Comparison of ENCODE assay signal across 9 cellular contexts in genomic region chr3:52707585-52707984, GRCh38. TPM values are rescaled to one million over a fixed set of nuclear protein-coding genes. Genes with fewer than 3 reads are reported as not detected.
DNase-seq lines count a peak whose midpoint lies in the region; ATAC-seq and TF ChIP-seq lines count a peak whose summit lies in the region.
"Had no signal": no experiment of that assay in that cellular context is flagged by ENCODE, and none has a peak within 500 bp of the region (broad histone marks: within the 10 kb centered on the region; RNA-seq: fewer than 3 reads in every experiment).

No MANE protein-coding gene starts in this region.

- intact Hi-C loops in tibial artery (cut with DNase I; ENCODE audit: low total_unique reads) = no loop called here

- H3K79me1 ChIP-seq in mesenchymal stem cell (replicated peaks; ENCODE audit: low read length, poor library complexity, severe bottlenecking) = peaks cover 7% of the 10 kb centered on the region

- H3K18ac ChIP-seq in mesenchymal stem cell (ENCODE audit: low read depth in 1 of 2, low read length in 2 of 2) = no peak overlapping the region

- H3K9me3 ChIP-seq in CD4-positive, CD25-positive, alpha-beta regulatory T cell (ENCODE audit: control insufficient read depth in 2 of 2, low read length in 2 of 2) = no peaks in the 10 kb centered on the region
- H3K9me3 ChIP-seq in mesenchymal stem cell (ENCODE audit: control insufficient read depth, low read length) = no peaks in the 10 kb centered on the region
- no peaks in the 10 kb centered on the region for H3K9me3 ChIP-seq in tibial artery
- H3K9me3 ChIP-seq: ascending aorta had no signal

- no peak overlapping the region for H2BK12ac ChIP-seq in mesenchymal stem cell (ENCODE audit: low read length in 2 of 2)

- H3K4me2 ChIP-seq in mesenchymal stem cell (ENCODE audit: low read length, poor library complexity, severe bottlenecking) = peak overlapping the region; percentile 89

- no peak for ATAC-seq in CD4-positive, CD25-positive, alpha-beta regulatory T cell (ENCODE audit: low read depth in 2 of 2)
- no peak for ATAC-seq in activated naive CD4-positive, alpha-beta T cell treated with anti-CD3 and anti-CD28 coated beads, Interleukin-2, amount 50 U/mL, for 72 hours

- H3K27me3 ChIP-seq in CD4-positive, CD25-positive, alpha-beta regulatory T cell (ENCODE audit: control insufficient read depth, insufficient read depth, low read length) = no peaks in the 10 kb centered on the region
- no peaks in the 10 kb centered on the region for H3K27me3 ChIP-seq in mesenchymal stem cell (ENCODE audit: control insufficient read depth in 1 of 2, insufficient read depth in 1 of 2, low read length in 2 of 2)
- H3K27me3 ChIP-seq in tibial artery = no peaks in the 10 kb centered on the region
- H3K27me3 ChIP-seq: ascending aorta had no signal

- H2AK5ac ChIP-seq in mesenchymal stem cell (ENCODE audit: low read length, severe bottlenecking) = no peak overlapping the region

- H3K23ac ChIP-seq in mesenchymal stem cell (ENCODE audit: low read length in 2 of 2) = no peak overlapping the region

- peak overlapping the region; percentile 53 for H3K27ac ChIP-seq in CD4-positive, CD25-positive, alpha-beta regulatory T cell (ENCODE audit: insufficient read depth, low read length, poor library complexity, severe bottlenecking)
- H3K27ac ChIP-seq in mesenchymal stem cell (ENCODE audit: low read length, poor library complexity, severe bottlenecking) (no peak overlapping the region), tibial artery (no peak overlapping the region)

- no peak overlapping the region for H4K8ac ChIP-seq in mesenchymal stem cell (ENCODE audit: low read length)

- H2BK120ac ChIP-seq in mesenchymal stem cell (ENCODE audit: low read depth, low read length) = no peak overlapping the region

- peaks cover 35% of the 10 kb centered on the region for H3K4me1 ChIP-seq in CD4-positive, CD25-positive, alpha-beta regulatory T cell (ENCODE audit: control insufficient read depth, insufficient read depth, low read length, poor library complexity, severe bottlenecking)
- H3K4me1 ChIP-seq in mesenchymal stem cell (ENCODE audit: control insufficient read depth, insufficient read depth, low read depth, low read length) = peaks cover 6% of the 10 kb centered on the region
- peaks cover 0 to 40% (median 32%) of the 10 kb centered on the region in 4 donors for H3K4me1 ChIP-seq in tibial artery

- H3K9ac ChIP-seq in mesenchymal stem cell (ENCODE audit: low read length) = peak overlapping the region; percentile 97

- 100% methylated on average over 3 of the region's 4 CpGs for WGBS in mesenchymal stem cell

- H3K27me3 Mint-ChIP-seq in CD4-positive, CD25-positive, alpha-beta regulatory T cell = no peaks in the 10 kb centered on the region

- no peak overlapping the region for H2BK5ac ChIP-seq in mesenchymal stem cell (ENCODE audit: low read depth, low read length, poor library complexity, severe bottlenecking)

- H3K4me3 ChIP-seq in CD4-positive, CD25-positive, alpha-beta regulatory T cell (ENCODE audit: low read depth, low read length) = peak overlapping the region; percentile 94
- peak overlapping the region; percentile 99 for H3K4me3 ChIP-seq in HFF-Myc (replicated peaks; ENCODE audit: low read depth, low read length)
- peak overlapping the region in 1 of 2 experiments; percentile 95 for H3K4me3 ChIP-seq in mesenchymal stem cell (ENCODE audit: insufficient read depth in 1 of 2, low read depth in 1 of 2, low read length in 2 of 2)
- H3K4me3 ChIP-seq in tibial artery = peak overlapping the region in 1 of 2 donors; percentile 76

- H2BK15ac ChIP-seq in mesenchymal stem cell (ENCODE audit: low read depth, poor library complexity, severe bottlenecking) = no peak overlapping the region

- H3K4me1 Mint-ChIP-seq in CD4-positive, CD25-positive, alpha-beta regulatory T cell = peaks cover 8 to 41% (median 29%) of the 10 kb centered on the region in 4 donors

- peak overlapping the region in 1 of 3 donors; percentile 96 for H3K27ac Mint-ChIP-seq in CD4-positive, CD25-positive, alpha-beta regulatory T cell
- H3K27ac Mint-ChIP-seq in activated naive CD4-positive, alpha-beta T cell treated with anti-CD3 and anti-CD28 coated beads, Interleukin-2, amount 50 U/mL, for 72 hours = peak overlapping the region; percentile 91 to 95

- peak in 1 of 3 donors; percentile 36 for DNase-seq in CD4-positive, CD25-positive, alpha-beta regulatory T cell
- DNase-seq in HFF-Myc (ENCODE audit: extremely low read depth, low read depth) (no peak), mesenchymal stem cell (no peak), KG1 (lab: John Stamatoyannopoulos, UW) (no peak), AML-193 (lab: John Stamatoyannopoulos, UW) (no peak), tibial artery (no peak), SK-N-DZ (ENCODE audit: low spot score) (no peak)
- DNase-seq in activated naive CD4-positive, alpha-beta T cell treated with anti-CD3 and anti-CD28 coated beads, Interleukin-2, amount 50 U/mL, for 72 hours (ENCODE audit: low spot score in 2 of 2) = no peak

- no peaks in the 10 kb centered on the region for H3K9me3 Mint-ChIP-seq in CD4-positive, CD25-positive, alpha-beta regulatory T cell
- no peaks in the 10 kb centered on the region for H3K9me3 Mint-ChIP-seq in activated naive CD4-positive, alpha-beta T cell treated with anti-CD3 and anti-CD28 coated beads, Interleukin-2, amount 50 U/mL, for 72 hours

- H3K4me3 Mint-ChIP-seq in CD4-positive, CD25-positive, alpha-beta regulatory T cell = peak overlapping the region; percentile 76 to 100 (median 87)

- peaks cover 16% of the 10 kb centered on the region for H3K36me3 ChIP-seq in CD4-positive, CD25-positive, alpha-beta regulatory T cell (ENCODE audit: control insufficient read depth, insufficient read depth, low read length)
- H3K36me3 ChIP-seq in mesenchymal stem cell (ENCODE audit: control insufficient read depth in 1 of 2, insufficient read depth in 2 of 2, low read depth in 1 of 2, low read length in 2 of 2) (peaks cover 8 to 30% of the 10 kb centered on the region in 2 experiments), tibial artery (peaks cover 15 to 22% (median 18%) of the 10 kb centered on the region in 3 donors)

- peaks cover 3% of the 10 kb centered on the region for H3K36me3 Mint-ChIP-seq in CD4-positive, CD25-positive, alpha-beta regulatory T cell
- H3K36me3 Mint-ChIP-seq in activated naive CD4-positive, alpha-beta T cell treated with anti-CD3 and anti-CD28 coated beads, Interleukin-2, amount 50 U/mL, for 72 hours = peaks cover 19 to 33% of the 10 kb centered on the region in 2 donors

- no peak overlapping the region for H2AFZ ChIP-seq in mesenchymal stem cell (ENCODE audit: low read depth, low read length)

- H3K4ac ChIP-seq in mesenchymal stem cell (ENCODE audit: low read depth in 1 of 2, low read length in 2 of 2) = no peak overlapping the region

- TF ChIP-seq CTCF in HFF-Myc (IDR thresholded peaks at IDR 0.05; ENCODE audit: low read depth, low read length, missing control alignments) = no peak
- TF ChIP-seq CTCF in tibial artery (IDR thresholded peaks at IDR 0.05) = no peak

- no peak overlapping the region for H4K91ac ChIP-seq in mesenchymal stem cell (ENCODE audit: low read length)

- no peak overlapping the region for H3K14ac ChIP-seq in mesenchymal stem cell (ENCODE audit: low read length in 2 of 2)

RNA-seq across cellular contexts. Expression of gene SPCS1, which starts 1.7 kb away (rescaled TPM):
- total RNA-seq in CD4-positive, CD25-positive, alpha-beta regulatory T cell = 57.6 TPM
- polyA plus RNA-seq in CD4-positive, CD25-positive, alpha-beta regulatory T cell = 100 to 1,000 TPM; 304 to 318 (median 312) TPM
- 100 to 1,000 TPM in 1 of 2 donors, 10 to 100 TPM in 1; 94.3 to 102 TPM for total RNA-seq in activated naive CD4-positive, alpha-beta T cell treated with anti-CD3 and anti-CD28 coated beads, Interleukin-2, amount 50 U/mL, for 72 hours
- polyA plus RNA-seq in mesenchymal stem cell (2013, experiment 1 of 2) = 153 TPM
- 151 TPM for polyA plus RNA-seq in mesenchymal stem cell (2013, experiment 2 of 2)
- polyA plus RNA-seq in SK-N-DZ (2014; cell fraction: cytosol; rRNA removed) = 126 and 133 TPM in 2 replicates
- polyA plus RNA-seq in SK-N-DZ (2014; cell fraction: nucleus; rRNA removed) = 46.8 and 80.2 TPM in 2 replicates

RNA-seq across cellular contexts. Expression of gene GLT8D1, which starts 2.0 kb away (rescaled TPM):
- total RNA-seq in CD4-positive, CD25-positive, alpha-beta regulatory T cell = 26.6 TPM
- 10 to 100 TPM; 61.9 to 73.4 (median 68.1) TPM for polyA plus RNA-seq in CD4-positive, CD25-positive, alpha-beta regulatory T cell
- 10 to 100 TPM; 28.4 to 35.0 TPM for total RNA-seq in activated naive CD4-positive, alpha-beta T cell treated with anti-CD3 and anti-CD28 coated beads, Interleukin-2, amount 50 U/mL, for 72 hours
- 82.3 TPM for polyA plus RNA-seq in mesenchymal stem cell (2013, experiment 1 of 2)
- polyA plus RNA-seq in mesenchymal stem cell (2013, experiment 2 of 2) = 82.1 TPM
- 74.6 and 77.2 TPM in 2 replicates for polyA plus RNA-seq in SK-N-DZ (2014; cell fraction: cytosol; rRNA removed)
- polyA plus RNA-seq in SK-N-DZ (2014; cell fraction: nucleus; rRNA removed) = 185 and 201 TPM in 2 replicates

RNA-seq across cellular contexts. Expression of gene GNL3, which starts 21.8 kb away (rescaled TPM):
- total RNA-seq in CD4-positive, CD25-positive, alpha-beta regulatory T cell = 75.7 TPM
- 10 to 100 TPM; 42.4 to 61.5 (median 51.8) TPM for polyA plus RNA-seq in CD4-positive, CD25-positive, alpha-beta regulatory T cell
- 100 to 1,000 TPM; 171 to 217 TPM for total RNA-seq in activated naive CD4-positive, alpha-beta T cell treated with anti-CD3 and anti-CD28 coated beads, Interleukin-2, amount 50 U/mL, for 72 hours
- 92.6 TPM for polyA plus RNA-seq in mesenchymal stem cell (2013, experiment 1 of 2)
- 94.1 TPM for polyA plus RNA-seq in mesenchymal stem cell (2013, experiment 2 of 2)
- polyA plus RNA-seq in SK-N-DZ (2014; cell fraction: cytosol; rRNA removed) = 232 and 256 TPM in 2 replicates
- polyA plus RNA-seq in SK-N-DZ (2014; cell fraction: nucleus; rRNA removed) = 538 and 663 TPM in 2 replicates

RNA-seq across cellular contexts. Expression of gene PBRM1, which starts 21.9 kb away (rescaled TPM):
- total RNA-seq in CD4-positive, CD25-positive, alpha-beta regulatory T cell = 58.7 TPM
- polyA plus RNA-seq in CD4-positive, CD25-positive, alpha-beta regulatory T cell = 10 to 100 TPM; 59.4 to 73.4 (median 67.9) TPM
- 10 to 100 TPM; 69.5 to 70.1 TPM for total RNA-seq in activated naive CD4-positive, alpha-beta T cell treated with anti-CD3 and anti-CD28 coated beads, Interleukin-2, amount 50 U/mL, for 72 hours
- 28.8 TPM for polyA plus RNA-seq in mesenchymal stem cell (2013, experiment 1 of 2)
- polyA plus RNA-seq in mesenchymal stem cell (2013, experiment 2 of 2) = 26.4 TPM
- 27.2 and 29.1 TPM in 2 replicates for polyA plus RNA-seq in SK-N-DZ (2014; cell fraction: cytosol; rRNA removed)
- polyA plus RNA-seq in SK-N-DZ (2014; cell fraction: nucleus; rRNA removed) = 44.5 and 50.2 TPM in 2 replicates
